ENCODE assay signal across 20 cellular contexts in the genomic region with DNA sequence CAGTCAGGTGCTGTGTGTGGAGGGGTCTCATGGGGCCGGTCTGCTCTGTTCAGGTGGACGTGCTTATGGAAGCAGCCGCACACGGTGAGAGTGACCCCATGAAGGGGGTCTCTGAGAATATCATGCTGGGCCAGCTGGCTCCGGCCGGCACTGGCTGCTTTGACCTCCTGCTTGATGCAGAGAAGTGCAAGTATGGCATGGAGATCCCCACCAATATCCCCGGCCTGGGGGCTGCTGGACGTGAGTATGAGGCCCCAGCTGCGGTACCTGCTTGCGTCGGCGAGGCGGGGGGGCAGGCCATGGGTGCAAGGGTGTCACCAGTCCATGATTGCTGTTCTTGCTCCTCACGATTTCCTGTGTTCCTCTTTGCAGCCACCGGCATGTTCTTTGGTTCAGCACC. TPM values are rescaled to one million over a fixed set of nuclear protein-coding genes. Genes with fewer than 3 reads are reported as not detected.
DNase-seq lines count a peak whose midpoint lies in the region; ATAC-seq, FAIRE-seq and TF ChIP-seq lines count a peak whose summit lies in the region.
"Had no signal": no experiment of that assay in that cellular context is flagged by ENCODE, and none has a peak within 500 bp of the region (broad histone marks: within the 10 kb centered on the region; RNA-seq: fewer than 3 reads in every experiment).

No MANE protein-coding gene starts in this region.

- peak overlapping the region; percentile 82 for H3K27ac Mint-ChIP-seq in activated naive CD4-positive, alpha-beta T cell treated with anti-CD3 and anti-CD28 coated beads, Interleukin-2, amount 50 U/mL, for 24 hours
- no peak overlapping the region for H3K27ac Mint-ChIP-seq in activated naive CD4-positive, alpha-beta T cell treated with anti-CD3 and anti-CD28 coated beads, Interleukin-2, amount 10 ng/mL, durations not matched to agents 7 days and 5 days
- no peak overlapping the region for H3K27ac Mint-ChIP-seq in endothelial cell (ENCODE audit: unreplicated experiment)
- H3K27ac Mint-ChIP-seq: H9 had no signal

- H3K4me1 Mint-ChIP-seq in activated naive CD4-positive, alpha-beta T cell treated with anti-CD3 and anti-CD28 coated beads, Interleukin-2, amount 50 U/mL, for 24 hours: peaks cover 4% of the 10 kb centered on the region
- peaks cover 2% of the 10 kb centered on the region for H3K4me1 Mint-ChIP-seq in activated naive CD4-positive, alpha-beta T cell treated with anti-CD3 and anti-CD28 coated beads, Interleukin-2, amount 10 ng/mL, durations not matched to agents 7 days and 5 days
- no peaks in the 10 kb centered on the region for H3K4me1 Mint-ChIP-seq in endothelial cell (ENCODE audit: unreplicated experiment)
- H3K4me1 Mint-ChIP-seq: H9 had no signal

- TF ChIP-seq CTCF in K562 (IDR thresholded peaks at IDR 0.05 in 2 of 3, conservative IDR thresholded peaks at IDR 0.05 in 1 of 3; ENCODE audit: insufficient read depth in 2 of 3, low read depth in 1 of 3, low read length in 3 of 3): no peak
- no peak for TF ChIP-seq CTCF in endothelial cell (IDR thresholded peaks at IDR 0.05; ENCODE audit: unreplicated experiment)
- TF ChIP-seq CTCF in osteoblast (IDR thresholded peaks at IDR 0.05; ENCODE audit: extremely low read depth, low read depth, low read length): no peak
- no peak for TF ChIP-seq CTCF in ascending aorta (IDR thresholded peaks at IDR 0.05)

- H4K20me1 ChIP-seq in K562 (replicated peaks; ENCODE audit: control insufficient read depth, insufficient read depth, low read length) (no peaks in the 10 kb centered on the region), osteoblast (ENCODE audit: insufficient read depth, low read length) (peaks cover 2% of the 10 kb centered on the region)

- H3K4me3 Mint-ChIP-seq in activated naive CD4-positive, alpha-beta T cell treated with anti-CD3 and anti-CD28 coated beads, Interleukin-2, amount 50 U/mL, for 24 hours: no peak overlapping the region
- no peak overlapping the region for H3K4me3 Mint-ChIP-seq in activated naive CD4-positive, alpha-beta T cell treated with anti-CD3 and anti-CD28 coated beads, Interleukin-2, amount 10 ng/mL, durations not matched to agents 7 days and 5 days
- H3K4me3 Mint-ChIP-seq in endothelial cell (ENCODE audit: unreplicated experiment): peak overlapping the region; percentile 76
- H3K4me3 Mint-ChIP-seq: CD14-positive monocyte; CD4-positive, alpha-beta memory T cell; H9 had no signal

- H3K4me1 ChIP-seq in K562 (replicated peaks in 1 of 2; ENCODE audit: control insufficient read depth in 2 of 2, insufficient read depth in 2 of 2, low read length in 2 of 2) (no peaks in the 10 kb centered on the region; a peak in 1 of 5 replicates), osteoblast (ENCODE audit: insufficient read depth, low read length) (no peaks in the 10 kb centered on the region), ascending aorta (no peaks in the 10 kb centered on the region)
- H3K4me1 ChIP-seq: BLaER1 had no signal

- in situ Hi-C loops in K562 (cut with MboI): no loop called here

- H3K27ac ChIP-seq in K562 (ENCODE audit: extremely low read depth, low read depth, low read length): no peak overlapping the region
- H3K27ac ChIP-seq in osteoblast (ENCODE audit: low read depth, low read length): no peak overlapping the region
- no peak overlapping the region for H3K27ac ChIP-seq in ascending aorta
- H3K27ac ChIP-seq: BLaER1 had no signal

- ATAC-seq in K562 (no peak), HG03139 (IDR thresholded peaks at IDR 0.05; ENCODE audit: unreplicated experiment) (no peak)

- no peak overlapping the region for H3K4me2 ChIP-seq in K562 (ENCODE audit: insufficient read depth, low read length)
- no peak overlapping the region for H3K4me2 ChIP-seq in osteoblast (ENCODE audit: insufficient read depth, low read length)
- H3K4me2 ChIP-seq: BLaER1 had no signal

- H3K27me3 ChIP-seq in K562 (ENCODE audit: control insufficient read depth in 2 of 2, insufficient read depth in 2 of 2, low read length in 2 of 2) (no peaks in the 10 kb centered on the region), osteoblast (ENCODE audit: insufficient read depth, low read length) (no peaks in the 10 kb centered on the region), ascending aorta (no peaks in the 10 kb centered on the region)
- H3K27me3 ChIP-seq: BLaER1 had no signal

- DNase-seq in activated naive CD4-positive, alpha-beta T cell treated with anti-CD3 and anti-CD28 coated beads, Interleukin-2, amount 10 ng/mL, durations not matched to agents 7 days and 5 days: no peak
- DNase-seq in K562 (ENCODE audit: extremely low read depth in 1 of 4, low spot score in 3 of 4) (no peak), endothelial cell (ENCODE audit: low spot score) (no peak), osteoblast (ENCODE audit: insufficient read length, low spot score, missing footprints) (peak; percentile 25), ascending aorta (ENCODE audit: low spot score in 2 of 2) (no peak), HuH-7 (ENCODE audit: low spot score) (no peak)
- DNase-seq: 8988T; CD4-positive, alpha-beta memory T cell; DMS79 treated with DMSO at 0.1 percent for 48 hours; GF-D8; H9; IMR-90 had no signal

- H3K36me3 Mint-ChIP-seq in activated naive CD4-positive, alpha-beta T cell treated with anti-CD3 and anti-CD28 coated beads, Interleukin-2, amount 50 U/mL, for 24 hours: peaks cover 3% of the 10 kb centered on the region
- peaks cover 54% of the 10 kb centered on the region for H3K36me3 Mint-ChIP-seq in activated naive CD4-positive, alpha-beta T cell treated with anti-CD3 and anti-CD28 coated beads, Interleukin-2, amount 10 ng/mL, durations not matched to agents 7 days and 5 days
- peaks cover 43% of the 10 kb centered on the region for H3K36me3 Mint-ChIP-seq in endothelial cell (ENCODE audit: low read depth, unreplicated experiment)

- H3K4me3 ChIP-seq in K562 (no peak overlapping the region), osteoblast (ENCODE audit: insufficient read depth, low read length) (no peak overlapping the region), ascending aorta (no peak overlapping the region)
- H3K4me3 ChIP-seq: BLaER1 had no signal

- H3K9me3 Mint-ChIP-seq in activated naive CD4-positive, alpha-beta T cell treated with anti-CD3 and anti-CD28 coated beads, Interleukin-2, amount 50 U/mL, for 24 hours: no peaks in the 10 kb centered on the region
- no peaks in the 10 kb centered on the region for H3K9me3 Mint-ChIP-seq in activated naive CD4-positive, alpha-beta T cell treated with anti-CD3 and anti-CD28 coated beads, Interleukin-2, amount 10 ng/mL, durations not matched to agents 7 days and 5 days
- no peaks in the 10 kb centered on the region for H3K9me3 Mint-ChIP-seq in endothelial cell (ENCODE audit: unreplicated experiment)
- H3K9me3 Mint-ChIP-seq: CD14-positive monocyte; CD4-positive, alpha-beta memory T cell; H9 had no signal

- no peak for FAIRE-seq in K562 (lab: Jason Lieb, UNC)
- FAIRE-seq: H1 had no signal

- no peak for TF ChIP-seq EP300 in K562 (IDR thresholded peaks at IDR 0.05; ENCODE audit: low read length)

- no peak overlapping the region for H2AFZ ChIP-seq in K562 (ENCODE audit: low read depth, low read length)
- no peak overlapping the region for H2AFZ ChIP-seq in osteoblast (ENCODE audit: low read length)

- H3K36me3 ChIP-seq in K562 (ENCODE audit: control insufficient read depth, insufficient read depth, low read length) (peaks cover 65% of the 10 kb centered on the region), osteoblast (ENCODE audit: insufficient read depth, low read length) (peaks cover 80% of the 10 kb centered on the region), ascending aorta (peaks cover 70 to 71% of the 10 kb centered on the region in 2 donors)

- H3K27me3 Mint-ChIP-seq in activated naive CD4-positive, alpha-beta T cell treated with anti-CD3 and anti-CD28 coated beads, Interleukin-2, amount 50 U/mL, for 24 hours: no peaks in the 10 kb centered on the region
- no peaks in the 10 kb centered on the region for H3K27me3 Mint-ChIP-seq in activated naive CD4-positive, alpha-beta T cell treated with anti-CD3 and anti-CD28 coated beads, Interleukin-2, amount 10 ng/mL, durations not matched to agents 7 days and 5 days
- H3K27me3 Mint-ChIP-seq in endothelial cell (ENCODE audit: unreplicated experiment): peaks cover 9% of the 10 kb centered on the region
- H3K27me3 Mint-ChIP-seq: CD4-positive, alpha-beta memory T cell had no signal

- no peak for TF ChIP-seq POLR2A in K562 (conservative IDR thresholded peaks at IDR 0.05)

- POLR2A ChIA-PET in K562 (lab: Yijun Ruan, JAX): interaction anchor here (1.9 kb wide), 1 partner anchor 10 kb away, joined by 6 read pairs; no protein-coding TSS in a partner anchor

- H3K79me2 ChIP-seq in K562 (ENCODE audit: control insufficient read depth, insufficient read depth, low read length) (no peaks in the 10 kb centered on the region), osteoblast (ENCODE audit: insufficient read depth, low read length) (no peaks in the 10 kb centered on the region)

- intact Hi-C loops in K562 (cut with micrococcal nuclease): no loop called here
- intact Hi-C loops in ascending aorta (cut with DNase I): no loop called here

- CTCF ChIA-PET in activated naive CD4-positive, alpha-beta T cell treated with anti-CD3 and anti-CD28 coated beads, Interleukin-2, amount 10 ng/mL, durations not matched to agents 7 days and 5 days (lab: Charles Lee): interaction anchor here (4.3 to 5.8 kb wide), 2 partner anchors 12 to 47 kb away, joined by 26 to 157 read pairs; a partner anchor contains a TSS
- CTCF ChIA-PET in K562 (lab: Yijun Ruan, JAX; ENCODE audit: low intra/inter-chr PET ratio): no interaction called here

- H3K9me3 ChIP-seq in K562 (replicated peaks; ENCODE audit: control insufficient read depth, insufficient read depth, low read depth, low read length) (no peaks in the 10 kb centered on the region), osteoblast (ENCODE audit: low read depth, low read length) (no peaks in the 10 kb centered on the region), ascending aorta (no peaks in the 10 kb centered on the region)
- H3K9me3 ChIP-seq: BLaER1 had no signal

- no TSS peak for BruUV-seq in K562 (replicated peaks; lab: Mats Ljungman, UMichigan)

- no peak for TF ChIP-seq RAD21 in K562 (CRISPR knock-in tag; conservative IDR thresholded peaks at IDR 0.05 in 1 of 2, IDR thresholded peaks at IDR 0.05 in 1 of 2)

- 90% methylated on average over 12 of the region's 15 CpGs for WGBS in K562 (ENCODE audit: insufficient coverage, low coverage, missing lambda C conversion rate)

- H3K9me1 ChIP-seq in K562 (ENCODE audit: control insufficient read depth, insufficient read depth, low read length): peaks cover 3% of the 10 kb centered on the region

- no peak overlapping the region for H3K9ac ChIP-seq in K562 (ENCODE audit: insufficient read depth in 1 of 2, low read depth in 2 of 2, low read length in 2 of 2)
- H3K9ac ChIP-seq: BLaER1 had no signal

RNA-seq across cellular contexts. Expression of a gene that starts 27.9 kb away (rescaled TPM):
- 324 and 608 TPM in 2 replicates for total RNA-seq in K562 (2011; cell fraction: chromatin; rRNA removed; ENCODE audit: low replicate concordance)
- 252 and 283 TPM in 2 replicates for total RNA-seq in K562 (2011; cell fraction: nucleolus; rRNA removed)
- 236 and 241 TPM in 2 replicates for total RNA-seq in K562 (2011; cell fraction: nucleoplasm; rRNA removed)
- total RNA-seq in K562 (2014; rRNA removed) (31.7 and 32.1 TPM in 2 replicates), K562 (2014; rRNA removed; fragmentation: Illumina TruSeq; extraction: Trizol) (9.0 and 12.4 TPM in 2 replicates), K562 (2015; rRNA removed; fragmentation: Illumina TruSeq; extraction: Trizol) (9.6 and 15.4 TPM in 2 replicates), K562 (2021) (97.6 and 109 TPM in 2 replicates), endothelial cell (ENCODE audit: unreplicated experiment) (198 TPM), osteoblast (95.9 and 101 TPM in 2 replicates), ascending aorta (69.5 TPM)
- polyA plus RNA-seq in K562 (2011; rRNA removed) (8.7 and 13.6 TPM in 2 replicates), K562 (2014; fragmentation: Illumina TruSeq; extraction: Trizol) (52.5 and 55.6 TPM in 2 replicates), K562 (2014; fragmentation: Nextera tagmentation; extraction: Ambion mirVana) (1 to 10 TPM; 1.3 to 1.5 TPM), K562 (2014; rRNA removed) (20.9 and 23.9 TPM in 2 replicates)
- 10.8 and 13.4 TPM in 2 replicates for polyA plus RNA-seq in K562 (2011; cell fraction: cytosol; rRNA removed)
- polyA plus RNA-seq in K562 (2011; cell fraction: nucleus; rRNA removed): 56.5 and 68.4 TPM in 2 replicates
- 46.0 and 58.3 TPM in 2 replicates for polyA plus RNA-seq in K562 (2012)
- 63.4 and 72.9 TPM in 2 replicates for polyA minus RNA-seq in K562 (2011; rRNA and poly(A)+ RNA removed)
- polyA minus RNA-seq in K562 (2011; cell fraction: cytosol; rRNA and poly(A)+ RNA removed): 117 and 140 TPM in 2 replicates
- 66.5 and 98.3 TPM in 2 replicates for polyA minus RNA-seq in K562 (2011; cell fraction: nucleus; rRNA and poly(A)+ RNA removed)

RNA-seq across cellular contexts. Expression of a gene that starts 30.9 kb away (rescaled TPM):
- not detected in 2 replicates for total RNA-seq in K562 (2011; cell fraction: chromatin; rRNA removed; ENCODE audit: low replicate concordance)
- not detected in 2 replicates for total RNA-seq in K562 (2011; cell fraction: nucleolus; rRNA removed)
- total RNA-seq in K562 (2011; cell fraction: nucleoplasm; rRNA removed): not detected in 2 replicates
- total RNA-seq in K562 (2014; rRNA removed) (not detected in 2 replicates), K562 (2014; rRNA removed; fragmentation: Illumina TruSeq; extraction: Trizol) (not detected in 2 replicates), K562 (2015; rRNA removed; fragmentation: Illumina TruSeq; extraction: Trizol) (not detected in 2 replicates), K562 (2021) (not detected in 2 replicates), endothelial cell (ENCODE audit: unreplicated experiment) (not detected), osteoblast (not detected in 2 replicates), ascending aorta (not detected)
- polyA plus RNA-seq in K562 (2011; rRNA removed) (not detected in 2 replicates), K562 (2014; fragmentation: Illumina TruSeq; extraction: Trizol) (not detected in 2 replicates), K562 (2014; fragmentation: Nextera tagmentation; extraction: Ambion mirVana) (not detected), K562 (2014; rRNA removed) (not detected in 2 replicates)
- not detected in 2 replicates for polyA plus RNA-seq in K562 (2011; cell fraction: cytosol; rRNA removed)
- polyA plus RNA-seq in K562 (2011; cell fraction: nucleus; rRNA removed): not detected in 2 replicates
- polyA plus RNA-seq in K562 (2012): 0.14 TPM in 1 of 2 replicates, not detected in the other
- polyA minus RNA-seq in K562 (2011; rRNA and poly(A)+ RNA removed): not detected in 2 replicates
- not detected in 2 replicates for polyA minus RNA-seq in K562 (2011; cell fraction: cytosol; rRNA and poly(A)+ RNA removed)
- not detected in 2 replicates for polyA minus RNA-seq in K562 (2011; cell fraction: nucleus; rRNA and poly(A)+ RNA removed)
- total RNA-seq: A673; CD4-positive, alpha-beta memory T cell; H1; H9; IMR-90 had no signal
- polyA plus RNA-seq: AG04450; CD14-positive monocyte; CD4-positive, alpha-beta memory T cell; IMR-90 had no signal

RNA-seq across cellular contexts. Expression of a gene that starts 32.7 kb away (rescaled TPM):
- 8.1 and 15.0 TPM in 2 replicates for total RNA-seq in K562 (2011; cell fraction: chromatin; rRNA removed; ENCODE audit: low replicate concordance)
- 9.2 and 9.7 TPM in 2 replicates for total RNA-seq in K562 (2011; cell fraction: nucleolus; rRNA removed)
- 10.6 and 12.8 TPM in 2 replicates for total RNA-seq in K562 (2011; cell fraction: nucleoplasm; rRNA removed)
- total RNA-seq in K562 (2014; rRNA removed) (3.3 and 5.0 TPM in 2 replicates), K562 (2014; rRNA removed; fragmentation: Illumina TruSeq; extraction: Trizol) (2.5 and 2.7 TPM in 2 replicates), K562 (2015; rRNA removed; fragmentation: Illumina TruSeq; extraction: Trizol) (4.0 and 4.2 TPM in 2 replicates), K562 (2021) (6.7 and 6.9 TPM in 2 replicates), endothelial cell (ENCODE audit: unreplicated experiment) (21.5 TPM), osteoblast (36.2 and 36.5 TPM in 2 replicates), ascending aorta (67.9 TPM)
- polyA plus RNA-seq in K562 (2011; rRNA removed) (2.5 and 2.7 TPM in 2 replicates), K562 (2014; fragmentation: Illumina TruSeq; extraction: Trizol) (4.5 and 4.9 TPM in 2 replicates), K562 (2014; fragmentation: Nextera tagmentation; extraction: Ambion mirVana) (1 to 10 TPM in 1 of 2 experiments, under 1 TPM in 1; 0.92 to 1.1 TPM), K562 (2014; rRNA removed) (4.0 and 4.7 TPM in 2 replicates)
- polyA plus RNA-seq in K562 (2011; cell fraction: cytosol; rRNA removed): 2.8 TPM in 2 replicates
- 9.9 and 13.7 TPM in 2 replicates for polyA plus RNA-seq in K562 (2011; cell fraction: nucleus; rRNA removed)
- polyA plus RNA-seq in K562 (2012): 3.8 and 4.1 TPM in 2 replicates
- 3.3 and 3.5 TPM in 2 replicates for polyA minus RNA-seq in K562 (2011; rRNA and poly(A)+ RNA removed)
- polyA minus RNA-seq in K562 (2011; cell fraction: cytosol; rRNA and poly(A)+ RNA removed): 2.0 and 2.7 TPM in 2 replicates
- 4.6 and 6.0 TPM in 2 replicates for polyA minus RNA-seq in K562 (2011; cell fraction: nucleus; rRNA and poly(A)+ RNA removed)

RNA-seq across cellular contexts. Expression of a gene that starts 36.8 kb away (rescaled TPM):
- total RNA-seq in K562 (2011; cell fraction: chromatin; rRNA removed; ENCODE audit: low replicate concordance): not detected in 2 replicates
- not detected in 2 replicates for total RNA-seq in K562 (2011; cell fraction: nucleolus; rRNA removed)
- not detected in 2 replicates for total RNA-seq in K562 (2011; cell fraction: nucleoplasm; rRNA removed)
- total RNA-seq in K562 (2014; rRNA removed) (0.18 and 0.37 TPM in 2 replicates), K562 (2014; rRNA removed; fragmentation: Illumina TruSeq; extraction: Trizol) (not detected in 2 replicates), K562 (2015; rRNA removed; fragmentation: Illumina TruSeq; extraction: Trizol) (not detected in 2 replicates), K562 (2021) (0.56 and 0.82 TPM in 2 replicates), endothelial cell (ENCODE audit: unreplicated experiment) (16.3 TPM), osteoblast (11.2 and 12.7 TPM in 2 replicates), ascending aorta (88.6 TPM)
- polyA plus RNA-seq in K562 (2011; rRNA removed) (0.07 and 0.11 TPM in 2 replicates), K562 (2014; fragmentation: Illumina TruSeq; extraction: Trizol) (0.19 and 0.25 TPM in 2 replicates), K562 (2014; fragmentation: Nextera tagmentation; extraction: Ambion mirVana) (under 1 TPM in 1 of 2 experiments, not detected in 1; 0.03 TPM), K562 (2014; rRNA removed) (0.55 and 0.95 TPM in 2 replicates)
- 0.10 and 0.45 TPM in 2 replicates for polyA plus RNA-seq in K562 (2011; cell fraction: cytosol; rRNA removed)
- polyA plus RNA-seq in K562 (2011; cell fraction: nucleus; rRNA removed): 0.29 and 0.41 TPM in 2 replicates
- 0.72 and 1.2 TPM in 2 replicates for polyA plus RNA-seq in K562 (2012)
- polyA minus RNA-seq in K562 (2011; rRNA and poly(A)+ RNA removed): not detected in 2 replicates
- polyA minus RNA-seq in K562 (2011; cell fraction: cytosol; rRNA and poly(A)+ RNA removed): not detected in 2 replicates
- not detected in 2 replicates for polyA minus RNA-seq in K562 (2011; cell fraction: nucleus; rRNA and poly(A)+ RNA removed)
- total RNA-seq: HT-29 had no signal

RNA-seq across cellular contexts. Expression of a gene that starts 46.4 kb away (rescaled TPM):
- total RNA-seq in K562 (2011; cell fraction: chromatin; rRNA removed; ENCODE audit: low replicate concordance): 0.21 and 0.76 TPM in 2 replicates
- total RNA-seq in K562 (2011; cell fraction: nucleolus; rRNA removed): 0.39 and 0.50 TPM in 2 replicates
- total RNA-seq in K562 (2011; cell fraction: nucleoplasm; rRNA removed): 0.29 and 0.38 TPM in 2 replicates
- total RNA-seq in K562 (2014; rRNA removed) (0.18 and 0.24 TPM in 2 replicates), K562 (2014; rRNA removed; fragmentation: Illumina TruSeq; extraction: Trizol) (not detected in 2 replicates), K562 (2015; rRNA removed; fragmentation: Illumina TruSeq; extraction: Trizol) (0.11 and 0.30 TPM in 2 replicates), K562 (2021) (0.38 and 0.51 TPM in 2 replicates), endothelial cell (ENCODE audit: unreplicated experiment) (5.6 TPM), osteoblast (0.59 and 1.1 TPM in 2 replicates), ascending aorta (17.5 TPM)
- polyA plus RNA-seq in K562 (2011; rRNA removed) (0.26 and 1.6 TPM in 2 replicates), K562 (2014; fragmentation: Illumina TruSeq; extraction: Trizol) (0.19 and 0.29 TPM in 2 replicates), K562 (2014; fragmentation: Nextera tagmentation; extraction: Ambion mirVana) (under 1 TPM; 0.04 to 0.07 TPM), K562 (2014; rRNA removed) (0.30 and 0.45 TPM in 2 replicates)
- 0.16 and 0.96 TPM in 2 replicates for polyA plus RNA-seq in K562 (2011; cell fraction: cytosol; rRNA removed)
- 0.31 and 4.2 TPM in 2 replicates for polyA plus RNA-seq in K562 (2011; cell fraction: nucleus; rRNA removed)
- 0.98 and 1.2 TPM in 2 replicates for polyA plus RNA-seq in K562 (2012)
- 0.54 TPM in 1 of 2 replicates, not detected in the other for polyA minus RNA-seq in K562 (2011; rRNA and poly(A)+ RNA removed)
- polyA minus RNA-seq in K562 (2011; cell fraction: cytosol; rRNA and poly(A)+ RNA removed): 2.4 TPM in 1 of 2 replicates, not detected in the other
- polyA minus RNA-seq in K562 (2011; cell fraction: nucleus; rRNA and poly(A)+ RNA removed): 0.27 and 2.3 TPM in 2 replicates
- total RNA-seq: IMR-90 had no signal
